Comparison of ENCODE assay signal across 32 cellular contexts in genomic region chr3:7621645-7622044, GRCh38.
A peak's percentile ranks its signal among the peaks of the same experiment; 100 is the strongest.
DNase-seq lines count a peak whose midpoint lies in the region; ATAC-seq, FAIRE-seq and TF ChIP-seq lines count a peak whose summit lies in the region.
"Had no signal": no experiment of that assay in that cellular context is flagged by ENCODE, and none has a peak within 500 bp of the region (broad histone marks: within the 10 kb centered on the region; RNA-seq: fewer than 3 reads in every experiment).

No MANE protein-coding gene starts in this region.

- no peak for ATAC-seq in HepG2
- ATAC-seq in right lobe of liver, result no peak
- no peak for ATAC-seq in A549
- ATAC-seq: CD8-positive, alpha-beta T cell had no signal

- CTCF ChIA-PET in HepG2 (lab: Yijun Ruan, JAX; ENCODE audit: low intra/inter-chr PET ratio, low total read pairs), result no interaction called here
- CTCF ChIA-PET in A549 (lab: Yijun Ruan, JAX), result interaction anchor here (0.6 kb wide), 1 partner anchor 222 kb away, joined by 4 read pairs; no protein-coding TSS in a partner anchor

- TF ChIP-seq EP300 in HepG2 (IDR thresholded peaks at IDR 0.05; ENCODE audit: low read depth in 2 of 2, low read length in 2 of 2), result no peak
- no peak for TF ChIP-seq EP300 in HepG2 (CRISPR knock-in tag; IDR thresholded peaks at IDR 0.05; ENCODE audit: borderline replicate concordance)
- no peak for TF ChIP-seq EP300 in A549 (IDR thresholded peaks at IDR 0.05)
- peak; percentile 75 for TF ChIP-seq EP300 in neural cell (conservative IDR thresholded peaks at IDR 0.05; ENCODE audit: poor library complexity, severe bottlenecking)

- no TSS peak for BruUV-seq in HepG2 (replicated peaks; lab: Mats Ljungman, UMichigan)

- H3K9me2 ChIP-seq in neural cell (ENCODE audit: insufficient read depth, low read length), result no peaks in the 10 kb centered on the region

- H3K4me2 ChIP-seq in HepG2 (ENCODE audit: low read depth, low read length) (no peak overlapping the region), A549 (no peak overlapping the region), neural cell (ENCODE audit: low read length) (peak overlapping the region; percentile 54)
- H3K4me2 ChIP-seq: BLaER1; BLaER1 treated with 17β-estradiol and CSF1 and Interleukin-3, amounts not matched to agents 10 nM and 100 nM had no signal

- WGBS in HepG2 (ENCODE audit: low lambda C conversion rate), result 42% methylated on average over 3 of the region's 3 CpGs
- 88% methylated on average over 3 of the region's 3 CpGs for WGBS in right lobe of liver (ENCODE audit: insufficient coverage, low coverage, low lambda C conversion rate, missing lambda C conversion rate)
- WGBS in A549 (ENCODE audit: missing lambda C conversion rate), result 33% methylated on average over 3 of the region's 3 CpGs

- no peaks in the 10 kb centered on the region for H3K4me1 ChIP-seq in HepG2 (ENCODE audit: insufficient read depth, low read length)
- peaks cover 0 to 19% (median 0%) of the 10 kb centered on the region in 4 donors for H3K4me1 ChIP-seq in right lobe of liver
- no peaks in the 10 kb centered on the region for H3K4me1 ChIP-seq in A549
- H3K4me1 ChIP-seq: BE2C; BLaER1; BLaER1 treated with 17β-estradiol and CSF1 and Interleukin-3, amounts not matched to agents 10 nM and 100 nM; Caco-2 had no signal

- H3K79me2 ChIP-seq in HepG2 (ENCODE audit: insufficient read depth, low read length) (no peaks in the 10 kb centered on the region), neural cell (replicated peaks; ENCODE audit: insufficient read depth, low read length) (no peaks in the 10 kb centered on the region)

- intact Hi-C loops in HepG2 (cut with micrococcal nuclease; ENCODE audit: unreplicated experiment), result no loop called here
- intact Hi-C loops in right lobe of liver (cut with DNase I), result no loop called here

- H3F3A ChIP-seq in neural cell (ENCODE audit: insufficient read depth, low read length, poor library complexity, severe bottlenecking), result peaks cover 3% of the 10 kb centered on the region

- TF ChIP-seq RAD21 in HepG2 (CRISPR knock-in tag; IDR thresholded peaks at IDR 0.05) (no peak), A549 (conservative IDR thresholded peaks at IDR 0.05 in 1 of 2, IDR thresholded peaks at IDR 0.05 in 1 of 2) (no peak), neural cell (conservative IDR thresholded peaks at IDR 0.05) (peak; percentile 24)

- TF ChIP-seq POLR2A in HepG2 (IDR thresholded peaks at IDR 0.05; ENCODE audit: insufficient read depth in 1 of 2, low read depth in 2 of 2, low read length in 2 of 2), result no peak
- TF ChIP-seq POLR2A in right lobe of liver (IDR thresholded peaks at IDR 0.05), result no peak
- TF ChIP-seq POLR2A in A549 (IDR thresholded peaks at IDR 0.05; ENCODE audit: low read length), result no peak

- FAIRE-seq in HepG2 (lab: Jason Lieb, UNC) (no peak), A549 (lab: Jason Lieb, UNC) (no peak)
- FAIRE-seq: A204.1, D721Med had no signal

- POLR2A ChIA-PET in HepG2 (lab: Yijun Ruan, JAX), result no interaction called here
- POLR2A ChIA-PET in A549 (lab: Yijun Ruan, JAX), result no interaction called here

- in situ Hi-C loops in HepG2 (cut with HindIII; ENCODE audit: extremely low pct_ligation_motif_present, low pct_unique_long_range_greater_than_20kb), result no loop called here

- no peaks in the 10 kb centered on the region for H3K27me3 ChIP-seq in HepG2 (ENCODE audit: control insufficient read depth in 1 of 2, insufficient read depth in 2 of 2, low read length in 2 of 2)
- no peaks in the 10 kb centered on the region for H3K27me3 ChIP-seq in right lobe of liver
- H3K27me3 ChIP-seq in neural cell (ENCODE audit: insufficient read depth, low read depth, low read length), result no peaks in the 10 kb centered on the region
- H3K27me3 ChIP-seq: BE2C; BLaER1; BLaER1 treated with 17β-estradiol and CSF1 and Interleukin-3, amounts not matched to agents 10 nM and 100 nM had no signal

- H3K9ac ChIP-seq in HepG2 (ENCODE audit: insufficient read depth, low read depth, low read length) (no peak overlapping the region), neural cell (ENCODE audit: low read length) (no peak overlapping the region)
- H3K9ac ChIP-seq: BLaER1; BLaER1 treated with 17β-estradiol and CSF1 and Interleukin-3, amounts not matched to agents 10 nM and 100 nM had no signal

- H3K27ac ChIP-seq in HepG2 (ENCODE audit: extremely low read length, insufficient read depth, low read length), result no peak overlapping the region
- H3K27ac ChIP-seq in right lobe of liver, result no peak overlapping the region
- no peak overlapping the region for H3K27ac ChIP-seq in A549
- peak overlapping the region; percentile 54 for H3K27ac ChIP-seq in neural cell (ENCODE audit: low read length)
- H3K27ac ChIP-seq: 22Rv1; BLaER1; BLaER1 treated with 17β-estradiol and CSF1 and Interleukin-3, amounts not matched to agents 10 nM and 100 nM; C4-2B had no signal

- H4K20me1 ChIP-seq in HepG2 (ENCODE audit: insufficient read depth, low read length) (no peaks in the 10 kb centered on the region), neural cell (ENCODE audit: insufficient read depth) (no peaks in the 10 kb centered on the region)
- H4K20me1 ChIP-seq: BLaER1; BLaER1 treated with 17β-estradiol and CSF1 and Interleukin-3, amounts not matched to agents 10 nM and 100 nM had no signal

- H3K36me3 ChIP-seq in HepG2 (replicated peaks in 1 of 2; ENCODE audit: control insufficient read depth in 1 of 2, insufficient read depth in 2 of 2, low read length in 2 of 2), result no peaks in the 10 kb centered on the region
- H3K36me3 ChIP-seq in right lobe of liver, result no peaks in the 10 kb centered on the region
- no peaks in the 10 kb centered on the region for H3K36me3 ChIP-seq in neural cell (ENCODE audit: insufficient read depth, low read length)
- H3K36me3 ChIP-seq: BE2C; BLaER1; BLaER1 treated with 17β-estradiol and CSF1 and Interleukin-3, amounts not matched to agents 10 nM and 100 nM had no signal

- H2AFZ ChIP-seq in HepG2 (ENCODE audit: low read length) (no peak overlapping the region), neural cell (ENCODE audit: low read depth, low read length) (no peak overlapping the region)

- H3K9me3 ChIP-seq in HepG2 (ENCODE audit: low read length) (peaks cover 55% of the 10 kb centered on the region), right lobe of liver (no peaks in the 10 kb centered on the region), A549 (no peaks in the 10 kb centered on the region), neural cell (ENCODE audit: low read length) (no peaks in the 10 kb centered on the region)
- H3K9me3 ChIP-seq: BE2C; BLaER1; BLaER1 treated with 17β-estradiol and CSF1 and Interleukin-3, amounts not matched to agents 10 nM and 100 nM; Caco-2 had no signal

- DNase-seq in HepG2 (ENCODE audit: low spot score), result no peak
- no peak for DNase-seq in right lobe of liver
- DNase-seq in A549 (ENCODE audit: low read depth in 1 of 2, low spot score in 1 of 2), result no peak
- no peak for DNase-seq in NCI-H128 (lab: John Stamatoyannopoulos, UW; ENCODE audit: unreplicated experiment)
- no peak for DNase-seq in NCI-H1930 (lab: John Stamatoyannopoulos, UW)
- DNase-seq: 8988T; ACHN; AML-193; BE2C; C1 segment of cervical spinal cord; Caco-2; Calu3; CD4-positive, alpha-beta memory T cell; CD4-positive, alpha-beta T cell; CD4-positive, CD25-positive, alpha-beta regulatory T cell; CD8-positive, alpha-beta memory T cell; CD8-positive, alpha-beta T cell; COR-L47; DMS 273 treated with DMSO at 0.1 percent for 48 hours; DMS153; DMS53; DMS79; DMS79 treated with DMSO at 0.1 percent for 48 hours; DND-41; EL had no signal

- no peak for TF ChIP-seq CTCF in HepG2 (CRISPR knock-in tag; IDR thresholded peaks at IDR 0.05)
- no peak for TF ChIP-seq CTCF in right lobe of liver (IDR thresholded peaks at IDR 0.05)
- TF ChIP-seq CTCF in A549 (IDR thresholded peaks at IDR 0.05), result no peak
- TF ChIP-seq CTCF in neural cell (IDR thresholded peaks at IDR 0.05; ENCODE audit: poor library complexity, severe bottlenecking), result no peak

- H3K4me3 ChIP-seq in HepG2 (replicated peaks in 1 of 3; ENCODE audit: insufficient read depth in 1 of 3, low read depth in 2 of 3, low read length in 3 of 3), result no peak overlapping the region
- H3K4me3 ChIP-seq in right lobe of liver, result no peak overlapping the region
- H3K4me3 ChIP-seq in A549, result no peak overlapping the region
- peak overlapping the region; percentile 12 for H3K4me3 ChIP-seq in neural cell (ENCODE audit: low read length)
- H3K4me3 ChIP-seq: BLaER1; BLaER1 treated with 17β-estradiol and CSF1 and Interleukin-3, amounts not matched to agents 10 nM and 100 nM had no signal

TF ChIP-seq in HepG2, 621 proteins besides CTCF, POLR2A, EP300 and RAD21 (continues in another document):
- TF ChIP-seq ZNF782 (CRISPR knock-in tag; IDR thresholded peaks at IDR 0.05; ENCODE audit: borderline replicate concordance) (no peak), MAFK (conservative IDR thresholded peaks at IDR 0.05 in 1 of 2, IDR thresholded peaks at IDR 0.05 in 1 of 2; ENCODE audit: low read length in 2 of 2) (peak; percentile 39 to 58; a peak in 3 of 4 replicates), ZSCAN21 (CRISPR knock-in tag; IDR thresholded peaks at IDR 0.05; ENCODE audit: borderline replicate concordance) (no peak)
- TF ChIP-seq, protein P1, sequence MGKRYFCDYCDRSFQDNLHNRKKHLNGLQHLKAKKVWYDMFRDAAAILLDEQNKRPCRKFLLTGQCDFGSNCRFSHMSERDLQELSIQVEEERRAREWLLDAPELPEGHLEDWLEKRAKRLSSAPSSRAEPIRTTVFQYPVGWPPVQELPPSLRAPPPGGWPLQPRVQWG (CRISPR knock-in tag; IDR thresholded peaks at IDR 0.05; ENCODE audit: borderline replicate concordance, low read depth), result no peak

TF ChIP-seq in A549, 52 proteins besides CTCF, POLR2A, EP300 and RAD21:
- TF ChIP-seq MAFK (IDR thresholded peaks at IDR 0.05; ENCODE audit: partially characterized antibody), result peak; percentile 32
- TF ChIP-seq CHD4 (IDR thresholded peaks at IDR 0.05; ENCODE audit: borderline replicate concordance), result no peak
TF ChIP-seq in A549: peak in this region for 1.

TF ChIP-seq in neural cell, 6 proteins besides CTCF, POLR2A, EP300 and RAD21 (continues in another document):
- TF ChIP-seq SMC3 (conservative IDR thresholded peaks at IDR 0.05; ENCODE audit: poor library complexity) (no peak), POLR2AphosphoS5 (IDR thresholded peaks at IDR 0.05) (peak; percentile 55), MXI1 (conservative IDR thresholded peaks at IDR 0.05; ENCODE audit: poor library complexity, severe bottlenecking) (no peak), EZH2 (IDR thresholded peaks at IDR 0.05; ENCODE audit: borderline replicate concordance, insufficient read depth, low read length, poor library complexity, severe bottlenecking) (no peak)

Comparison
In these comparisons a context has a peak if more than half of its experiments do, and no peak if none do; other contexts are left out.
1. Of the 38 proteins assayed by ChIP-seq in both HepG2 and A549: peak only in HepG2: none; only in A549: none; in both: MAFK; in neither: 37.